ENCODE assay signal across 9 cellular contexts in the genomic region with DNA sequence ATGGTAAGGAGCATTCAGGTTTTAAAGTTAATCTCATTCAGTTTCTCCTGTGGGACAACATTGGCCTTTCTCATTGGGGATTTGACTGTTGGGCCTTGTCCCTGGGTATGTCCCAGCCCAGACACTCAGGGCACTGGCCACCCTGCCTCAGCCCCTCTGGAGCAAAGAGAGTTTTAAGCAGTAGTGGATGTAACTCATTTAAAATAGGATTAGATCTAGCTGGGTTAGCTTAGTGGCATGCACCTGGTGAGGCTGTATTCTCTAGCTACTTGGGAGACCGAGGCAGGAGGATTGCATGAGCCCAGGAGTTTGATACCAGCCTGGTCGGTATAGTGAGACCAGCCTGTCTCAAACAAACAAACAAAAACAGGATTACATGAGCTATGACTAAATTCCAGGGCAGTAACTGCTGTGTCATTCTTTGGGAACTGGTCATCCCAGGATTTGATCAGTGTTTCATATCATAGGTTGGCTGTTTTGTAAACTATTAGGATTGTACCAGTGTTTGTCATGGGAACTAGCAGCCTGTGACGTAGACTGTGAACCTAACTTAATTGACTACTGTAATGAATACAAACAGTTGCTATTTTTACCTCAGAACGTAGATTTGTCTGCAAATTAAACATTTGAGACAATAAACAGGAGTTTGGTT. TPM values are rescaled to one million over a fixed set of nuclear protein-coding genes. Genes with fewer than 3 reads are reported as not detected.
A peak's percentile ranks its signal among the peaks of the same experiment; 100 is the strongest.
DNase-seq lines count a peak whose midpoint lies in the region; TF ChIP-seq lines count a peak whose summit lies in the region.
"Had no signal": no experiment of that assay in that cellular context is flagged by ENCODE, and none has a peak within 500 bp of the region (broad histone marks: within the 10 kb centered on the region; RNA-seq: fewer than 3 reads in every experiment).

No MANE protein-coding gene starts in this region.

- H3K4me1 ChIP-seq in thyroid gland, result peaks cover 11 to 39% of the 10 kb centered on the region in 2 donors

- intact Hi-C loops in thyroid gland (cut with DNase I), result no loop called here

- DNase-seq in EL (peak; percentile 83), NCI-H82 treated with DMSO at 0.1 percent for 48 hours (lab: John Stamatoyannopoulos, UW; ENCODE audit: unreplicated experiment) (peak; percentile 36), dermis blood vessel endothelial cell (peak; percentile 30), non-pigmented ciliary epithelial cell (ENCODE audit: low read depth) (peak; percentile 63), iPS-NIHi7 (ENCODE audit: extremely low spot score) (no peak), thyroid gland (no peak), midbrain (lab: John Stamatoyannopoulos, UW) (no peak)
- DNase-seq in stimulated activated naive CD4-positive, alpha-beta T cell (lab: John Stamatoyannopoulos, UW), result no peak
- DNase-seq: NCI-H1105 had no signal

- no peaks in the 10 kb centered on the region for H3K9me3 ChIP-seq in thyroid gland

- H3K27me3 ChIP-seq in thyroid gland, result no peaks in the 10 kb centered on the region

- no peak for TF ChIP-seq CTCF in thyroid gland (IDR thresholded peaks at IDR 0.05)

- H3K27ac ChIP-seq in thyroid gland, result no peak overlapping the region

- no peak for TF ChIP-seq POLR2A in thyroid gland (IDR thresholded peaks at IDR 0.05)

- H3K4me3 ChIP-seq in thyroid gland (replicated peaks in 1 of 3), result no peak overlapping the region

- 83 to 88% methylated on average over 4 of the region's 4 CpGs for WGBS in thyroid gland, 2 donors

- no peaks in the 10 kb centered on the region for H3K36me3 ChIP-seq in thyroid gland

RNA-seq across cellular contexts. Expression of a gene that starts 12.5 kb away (rescaled TPM):
- total RNA-seq in dermis blood vessel endothelial cell (41.9 and 55.7 TPM in 2 replicates), thyroid gland (10 to 100 TPM; 18.9 to 24.9 (median 23.8) TPM)

Comparison
In these comparisons a context has a peak if more than half of its experiments do, and no peak if none do; other contexts are left out.
1. DNase-seq: peak in EL (single experiment), NCI-H82 treated with DMSO at 0.1 percent for 48 hours (single experiment), dermis blood vessel endothelial cell (single experiment) and non-pigmented ciliary epithelial cell (single experiment); none in iPS-NIHi7 (single experiment), thyroid gland (0 of 2), stimulated activated naive CD4-positive, alpha-beta T cell (0 of 6) and midbrain (single experiment).